In the genomic region with DNA sequence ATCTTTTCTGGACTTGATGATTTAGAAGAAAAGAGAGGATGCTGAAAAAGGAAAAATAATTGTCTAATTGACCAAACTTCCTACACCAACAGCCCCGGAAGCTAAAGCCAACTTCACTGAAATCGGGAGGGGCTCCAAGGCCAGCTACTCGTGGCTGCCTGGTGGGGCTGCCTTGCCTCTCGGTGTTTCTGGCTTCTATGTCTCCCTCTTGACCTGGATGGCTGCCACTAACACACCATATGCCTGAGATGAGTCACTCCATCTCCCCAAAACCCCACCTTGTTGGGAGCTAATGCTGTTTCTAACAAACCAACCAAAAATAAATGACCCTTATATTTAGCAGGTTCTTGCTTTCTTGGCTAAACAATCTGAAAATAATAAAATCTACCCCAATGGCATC, we compare ENCODE assay signal across 9 cellular contexts.
DNase-seq lines count a peak whose midpoint lies in the region; ATAC-seq and TF ChIP-seq lines count a peak whose summit lies in the region.
"Had no signal": no experiment of that assay in that cellular context is flagged by ENCODE, and none has a peak within 500 bp of the region (broad histone marks: within the 10 kb centered on the region; RNA-seq: fewer than 3 reads in every experiment).

No MANE protein-coding gene starts in this region.

- peaks cover 48% of the 10 kb centered on the region for H3K4me1 ChIP-seq in CD8-positive, alpha-beta memory T cell (ENCODE audit: insufficient read depth, low read length)

- no peak for ATAC-seq in GM21360 (IDR thresholded peaks at IDR 0.05; ENCODE audit: unreplicated experiment)

- peak overlapping the region in 5 of 8 donors; percentile 14 to 80 (median 41) for H3K27ac Mint-ChIP-seq in CD8-positive, alpha-beta memory T cell
- peak overlapping the region; percentile 10 to 92 (median 88) for H3K27ac Mint-ChIP-seq in brain

- H3K4me3 Mint-ChIP-seq in CD8-positive, alpha-beta memory T cell, result peak overlapping the region in 2 of 7 donors; percentile 6 to 29
- peak overlapping the region in 3 of 5 experiments; percentile 6 to 46 (median 17) for H3K4me3 Mint-ChIP-seq in brain

- no peaks in the 10 kb centered on the region for H3K27me3 ChIP-seq in CD8-positive, alpha-beta memory T cell (ENCODE audit: insufficient read depth, low read length, poor library complexity, severe bottlenecking)

- H3K9me3 Mint-ChIP-seq in CD8-positive, alpha-beta memory T cell, result no peaks in the 10 kb centered on the region
- no peaks in the 10 kb centered on the region for H3K9me3 Mint-ChIP-seq in brain

- H3K4me3 ChIP-seq in CD8-positive, alpha-beta memory T cell (ENCODE audit: low read length), result peak overlapping the region; percentile 11

- DNase-seq in CD8-positive, alpha-beta memory T cell, result no peak
- DNase-seq in NCI-H1694 (lab: John Stamatoyannopoulos, UW) (peak; percentile 29), medulla oblongata (ENCODE audit: extremely low spot score) (peak; percentile 48), hepatic stellate cell (ENCODE audit: low spot score) (no peak), dermis blood vessel endothelial cell (no peak)
- no peak for DNase-seq in central memory CD4-positive, alpha-beta T cell
- DNase-seq: activated CD4-positive, CD25-positive, alpha-beta regulatory T cell treated with anti-CD3 and anti-CD28 coated beads, Interleukin-2, amount 50 U/mL, for 72 hours had no signal

- H3K36me3 Mint-ChIP-seq in CD8-positive, alpha-beta memory T cell, result peaks cover 5 to 71% (median 16%) of the 10 kb centered on the region in 3 donors
- H3K36me3 Mint-ChIP-seq in brain, result peaks cover 15% of the 10 kb centered on the region

- H3K27ac ChIP-seq in CD8-positive, alpha-beta memory T cell (ENCODE audit: low read depth, low read length), result no peak overlapping the region

- CTCF ChIA-PET in CD8-positive, alpha-beta memory T cell (lab: Charles Lee), result interaction anchor here (1.2 to 1.3 kb wide), 2 partner anchors 20 to 34 kb away, joined by 4 to 5 read pairs; no protein-coding TSS in a partner anchor

- H3K36me3 ChIP-seq in CD8-positive, alpha-beta memory T cell (ENCODE audit: insufficient read depth, low read length), result peaks cover 21% of the 10 kb centered on the region

- peaks cover 49 to 70% (median 59%) of the 10 kb centered on the region in 3 donors for H3K4me1 Mint-ChIP-seq in CD8-positive, alpha-beta memory T cell
- peaks cover 49% of the 10 kb centered on the region for H3K4me1 Mint-ChIP-seq in brain

- H3K27me3 Mint-ChIP-seq in CD8-positive, alpha-beta memory T cell, result peaks cover 0 to 2% of the 10 kb centered on the region in 2 donors
- peaks cover 33% of the 10 kb centered on the region for H3K27me3 Mint-ChIP-seq in brain

- H3K9me3 ChIP-seq in CD8-positive, alpha-beta memory T cell (ENCODE audit: low read length), result no peaks in the 10 kb centered on the region

- no peak for TF ChIP-seq CTCF in brain (conservative IDR thresholded peaks at IDR 0.05)

- POLR2A ChIA-PET in CD8-positive, alpha-beta memory T cell (lab: Charles Lee), result no interaction called here

Comparison
In these comparisons a context has a peak if more than half of its experiments do, and no peak if none do; other contexts are left out.
1. DNase-seq: peak in NCI-H1694 (single experiment) and medulla oblongata (single experiment); none in CD8-positive, alpha-beta memory T cell (0 of 5), hepatic stellate cell (single experiment), central memory CD4-positive, alpha-beta T cell (single experiment) and dermis blood vessel endothelial cell (single experiment).